8 cellular contexts compared by ENCODE assay signal in the genomic region with DNA sequence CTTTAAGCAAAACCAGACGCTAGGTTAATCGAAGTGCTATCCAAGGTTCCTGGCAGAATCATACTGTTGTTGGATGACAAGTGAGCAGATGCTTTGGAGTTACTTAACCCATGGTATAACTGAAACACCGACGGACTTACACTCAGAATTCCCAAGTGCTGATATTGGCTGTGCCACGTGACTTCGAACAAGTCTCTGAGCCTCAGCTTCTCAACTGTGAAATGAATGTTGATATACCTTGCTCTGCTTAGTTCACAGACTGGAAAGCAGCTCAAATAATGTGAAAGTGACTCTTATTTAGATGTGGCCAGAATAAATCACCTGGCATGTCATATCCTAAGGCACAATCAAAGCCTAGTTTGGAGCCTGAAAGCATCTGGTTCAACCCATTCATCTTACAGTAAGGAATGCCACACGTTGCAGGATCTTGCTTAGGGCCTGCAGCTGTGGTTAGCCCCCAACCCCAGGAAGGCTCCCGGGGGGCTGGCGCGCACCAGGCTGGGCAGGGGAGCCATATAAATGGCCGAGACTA. TPM values are rescaled to one million over a fixed set of nuclear protein-coding genes. Genes with fewer than 3 reads are reported as not detected.
A peak's percentile ranks its signal among the peaks of the same experiment; 100 is the strongest.
DNase-seq lines count a peak whose midpoint lies in the region; ATAC-seq and TF ChIP-seq lines count a peak whose summit lies in the region.

No MANE protein-coding gene starts in this region.

- WGBS in esophagus, 2 donors: 15 to 19% methylated on average over 11 of the region's 11 CpGs
- WGBS in trophoblast cell (ENCODE audit: extremely low coverage, insufficient coverage, insufficient read length): no CpG with 5 or more reads among the region's 11 CpGs

- H3F3A ChIP-seq in PC-9 (ENCODE audit: insufficient read depth, low read depth): no peaks in the 10 kb centered on the region

- peaks cover 21% of the 10 kb centered on the region; the same call in 1 of the 2 replicates for H3K4me1 ChIP-seq in PC-9 (replicated peaks; ENCODE audit: insufficient read depth)
- peaks cover 0 to 5% of the 10 kb centered on the region in 2 donors for H3K4me1 ChIP-seq in esophagus (ENCODE audit: control insufficient read depth in 2 of 2, insufficient read depth in 2 of 2, low read length in 1 of 2)
- peaks cover 0 to 7% of the 10 kb centered on the region in 2 experiments for H3K4me1 ChIP-seq in trophoblast cell (ENCODE audit: control insufficient read depth in 1 of 2, insufficient read depth in 2 of 2, low read length in 2 of 2)

- intact Hi-C loops in PC-9 (cut with micrococcal nuclease; ENCODE audit: unreplicated experiment): loop anchor here (2.0 to 5.0 kb wide), 2 partner anchors 175 to 254 kb away; no protein-coding TSS in a partner anchor

- DNase-seq in G401 (ENCODE audit: low spot score) (peak; percentile 16), PC-9 (no peak), trophoblast cell (no peak), cerebellar nuclear complex (lab: John Stamatoyannopoulos, UW) (no peak)
- no peak for DNase-seq in stimulated activated naive CD4-positive, alpha-beta T cell treated with Interleukin-2 at 50 U/mL for 16 hours (lab: John Stamatoyannopoulos, UW)

- no peaks in the 10 kb centered on the region for H3K27me3 ChIP-seq in PC-9 (ENCODE audit: insufficient read depth, low read depth)
- H3K27me3 ChIP-seq in esophagus (ENCODE audit: control insufficient read depth in 1 of 2, insufficient read depth in 2 of 2, low read length in 2 of 2): no peaks in the 10 kb centered on the region
- H3K27me3 ChIP-seq in trophoblast cell (ENCODE audit: insufficient read depth, low read length): no peaks in the 10 kb centered on the region

- POLR2A ChIA-PET in PC-9 (lab: Charles Lee; ENCODE audit: unreplicated experiment): interaction anchor here (0.5 to 0.6 kb wide), 3 partner anchors 80 to 295 kb away, joined by 3 to 19 read pairs (median 4); no protein-coding TSS in a partner anchor

- no peak overlapping the region for H3K23ac ChIP-seq in trophoblast cell (ENCODE audit: low read length)

- H4K91ac ChIP-seq in trophoblast cell (ENCODE audit: low read depth, low read length): no peak overlapping the region

- H2AFZ ChIP-seq in PC-9 (peak overlapping the region; percentile 99), trophoblast cell (ENCODE audit: insufficient read depth, low read length, poor library complexity) (no peak overlapping the region)

- H2AK5ac ChIP-seq in trophoblast cell (ENCODE audit: low read length): no peak overlapping the region

- peak overlapping the region; percentile 83 for H3K4me2 ChIP-seq in PC-9
- H3K4me2 ChIP-seq in trophoblast cell (ENCODE audit: low read length): peak overlapping the region; percentile 87

- peaks cover 13% of the 10 kb centered on the region for H3K36me3 ChIP-seq in PC-9 (ENCODE audit: low read depth)
- H3K36me3 ChIP-seq in esophagus (ENCODE audit: control insufficient read depth in 2 of 2, insufficient read depth in 2 of 2, low read length in 1 of 2): no peaks in the 10 kb centered on the region
- H3K36me3 ChIP-seq in trophoblast cell (ENCODE audit: control insufficient read depth in 1 of 2, insufficient read depth in 2 of 2, low read length in 2 of 2): peaks cover 0 to 4% of the 10 kb centered on the region in 2 experiments

- H3K4ac ChIP-seq in trophoblast cell (ENCODE audit: low read depth, low read length): peak overlapping the region; percentile 17

- H3K79me2 ChIP-seq in PC-9 (ENCODE audit: low read depth) (peaks cover 42% of the 10 kb centered on the region), trophoblast cell (ENCODE audit: control insufficient read depth, insufficient read depth, low read length, poor library complexity) (peaks cover 3% of the 10 kb centered on the region)

- H3K27ac ChIP-seq in PC-9 (peak overlapping the region; percentile 10; the same call in 1 of the 2 replicates), esophagus (ENCODE audit: low read depth in 2 of 2, low read length in 1 of 2) (peak overlapping the region; percentile 22 to 69), trophoblast cell (ENCODE audit: low read depth, low read length) (no peak overlapping the region)

- CTCF ChIA-PET in PC-9 (lab: Charles Lee): interaction anchor here (0.5 kb wide), 1 partner anchor 426 kb away, joined by 3 read pairs; no protein-coding TSS in a partner anchor

- no peak overlapping the region for H2BK5ac ChIP-seq in trophoblast cell (ENCODE audit: low read depth, low read length, poor library complexity)

- no peak overlapping the region for H3K14ac ChIP-seq in trophoblast cell (ENCODE audit: low read length)

- no peak overlapping the region for H2BK120ac ChIP-seq in trophoblast cell (ENCODE audit: insufficient read depth, low read length, poor library complexity)

- TF ChIP-seq CTCF in PC-9 (conservative IDR thresholded peaks at IDR 0.05): no peak

- H4K12ac ChIP-seq in trophoblast cell (ENCODE audit: low read depth, low read length): peak overlapping the region; percentile 39

- H3K9me2 ChIP-seq in PC-9 (ENCODE audit: insufficient read depth): no peaks in the 10 kb centered on the region

- peak overlapping the region; percentile 87 for H3K9ac ChIP-seq in trophoblast cell (ENCODE audit: low read length)

- H3K4me3 ChIP-seq in PC-9: peak overlapping the region; percentile 98
- H3K4me3 ChIP-seq in esophagus (ENCODE audit: low read depth in 1 of 2, low read length in 2 of 2): peak overlapping the region; percentile 83 to 93
- H3K4me3 ChIP-seq in trophoblast cell (ENCODE audit: low read depth, low read length): peak overlapping the region; percentile 92

- no peak overlapping the region for H4K8ac ChIP-seq in trophoblast cell (ENCODE audit: low read depth, low read length)

- no peaks in the 10 kb centered on the region for H3K9me3 ChIP-seq in PC-9 (ENCODE audit: insufficient read depth, low read depth)
- H3K9me3 ChIP-seq in esophagus (ENCODE audit: control insufficient read depth in 2 of 2, insufficient read depth in 1 of 2, low read depth in 1 of 2, low read length in 1 of 2): no peaks in the 10 kb centered on the region
- no peaks in the 10 kb centered on the region for H3K9me3 ChIP-seq in trophoblast cell (ENCODE audit: insufficient read depth, low read depth, low read length)

- in situ Hi-C loops in G401 (cut with HindIII; ENCODE audit: low sequenced_read_pairs): no loop called here

- ATAC-seq in GM21515 (IDR thresholded peaks at IDR 0.05; ENCODE audit: unreplicated experiment) (no peak), GM18519 (IDR thresholded peaks at IDR 0.05; ENCODE audit: low FRiP score, unreplicated experiment) (no peak)

- H4K20me1 ChIP-seq in PC-9 (ENCODE audit: insufficient read depth): no peaks in the 10 kb centered on the region

- H3K79me1 ChIP-seq in trophoblast cell (ENCODE audit: low read length): peaks cover 2% of the 10 kb centered on the region

- H3K18ac ChIP-seq in trophoblast cell (ENCODE audit: low read length): peak overlapping the region; percentile 13

- no peak overlapping the region for H2BK12ac ChIP-seq in trophoblast cell (ENCODE audit: low read length)

- no TSS peak for BruUV-seq in PC-9 (replicated peaks; lab: Mats Ljungman, UMichigan)

RNA-seq across cellular contexts. Expression of gene GEMIN5, which starts 0.8 kb away (rescaled TPM):
- total RNA-seq in G401 (2014; rRNA removed; shearing (Covaris generic)): 30.5 and 45.0 TPM in 2 replicates
- total RNA-seq in PC-9 (2021): 17.7 and 18.6 TPM in 2 replicates
- polyA plus RNA-seq in esophagus: 1 to 10 TPM; 2.3 to 4.1 TPM
- polyA plus RNA-seq in trophoblast cell (2013): 5.5 and 5.9 TPM in 2 replicates

RNA-seq across cellular contexts. Expression of gene MRPL22, which starts 3.6 kb away (rescaled TPM):
- total RNA-seq in G401 (2014; rRNA removed; shearing (Covaris generic)): 43.9 and 46.4 TPM in 2 replicates
- total RNA-seq in PC-9 (2021): 80.8 and 94.0 TPM in 2 replicates
- 10 to 100 TPM; 45.6 to 53.9 TPM for polyA plus RNA-seq in esophagus
- polyA plus RNA-seq in trophoblast cell (2013): 60.2 and 61.9 TPM in 2 replicates
